ENCODE assay signal across 1 cellular context in genomic region chr19:19563348-19563848, GRCh38.
A peak's percentile ranks its signal among the peaks of the same experiment; 100 is the strongest.
TF ChIP-seq lines count a peak whose summit lies in the region.

No MANE protein-coding gene starts in this region.

TF ChIP-seq in HepG2, 621 proteins besides CTCF, POLR2A, EP300 and RAD21:
- no peak for TF ChIP-seq ZNF142 (CRISPR knock-in tag; IDR thresholded peaks at IDR 0.05)
- TF ChIP-seq NR1H2 (CRISPR knock-in tag; IDR thresholded peaks at IDR 0.05; ENCODE audit: borderline replicate concordance, low read depth), result no peak
- TF ChIP-seq ZNF770 (CRISPR knock-in tag; IDR thresholded peaks at IDR 0.05), result peak; percentile 23; the same call in 1 of the 2 replicates
- TF ChIP-seq ZFP91 (CRISPR knock-in tag; IDR thresholded peaks at IDR 0.05; ENCODE audit: borderline replicate concordance), result 0 out of 2 replicates have a peak, but pooled peaks have one; percentile 10
TF ChIP-seq in HepG2: peak in this region for 2.
